In the genomic region with DNA sequence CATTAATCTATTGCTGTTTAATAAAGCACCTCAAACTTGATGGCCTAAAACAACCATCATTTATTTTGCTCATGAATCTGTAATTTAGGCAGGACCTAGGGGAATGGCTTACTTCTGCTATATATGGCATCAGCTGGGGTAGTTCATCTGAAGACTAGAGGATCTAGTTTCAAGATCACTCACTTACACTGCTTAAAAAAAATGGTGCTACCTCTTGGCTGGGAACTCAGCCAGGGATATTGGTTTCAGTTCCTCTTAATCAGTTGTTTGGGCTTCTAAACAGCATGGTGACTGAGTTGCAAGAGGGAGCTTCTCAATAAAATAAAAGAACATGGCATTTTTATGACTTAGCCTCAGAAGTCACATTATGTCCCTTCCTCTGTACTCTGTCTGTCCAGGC, we compare ENCODE assay signal across 10 cellular contexts.
DNase-seq lines count a peak whose midpoint lies in the region; ATAC-seq and TF ChIP-seq lines count a peak whose summit lies in the region.
"Had no signal": no experiment of that assay in that cellular context is flagged by ENCODE, and none has a peak within 500 bp of the region (broad histone marks: within the 10 kb centered on the region; RNA-seq: fewer than 3 reads in every experiment).

No MANE protein-coding gene starts in this region.

- H3K27ac Mint-ChIP-seq in nephron progenitor cell: peak overlapping the region; percentile 84

- H3K27me3 Mint-ChIP-seq in nephron progenitor cell (ENCODE audit: low read depth, poor library complexity): peaks cover 9% of the 10 kb centered on the region

- H3K4me1 Mint-ChIP-seq in nephron progenitor cell: peaks cover 29% of the 10 kb centered on the region

- no peaks in the 10 kb centered on the region for H3K9me3 Mint-ChIP-seq in nephron progenitor cell

- DNase-seq in Ammon's horn (ENCODE audit: low spot score) (peak; percentile 55), NOMO-1 treated with dmso at 0.1 percent for 144 hours (lab: John Stamatoyannopoulos, UW; ENCODE audit: unreplicated experiment) (peak; percentile 75), nephron progenitor cell (no peak), COLO668 (lab: John Stamatoyannopoulos, UW; ENCODE audit: unreplicated experiment) (no peak), NCI-H2081 treated with DMSO at 0.1 percent for 48 hours (lab: John Stamatoyannopoulos, UW) (no peak), iPS-NIHi11 (ENCODE audit: low spot score) (no peak)
- DNase-seq: left cardiac atrium, upper lobe of left lung had no signal

- TF ChIP-seq CTCF in nephron progenitor cell (IDR thresholded peaks at IDR 0.05): no peak

- ATAC-seq in GM19328 (IDR thresholded peaks at IDR 0.05; ENCODE audit: unreplicated experiment) (peak; percentile 96), HG03139 (IDR thresholded peaks at IDR 0.05; ENCODE audit: unreplicated experiment) (peak; percentile 100)

- no peak overlapping the region for H3K4me3 Mint-ChIP-seq in nephron progenitor cell

- H3K36me3 Mint-ChIP-seq in nephron progenitor cell (ENCODE audit: low read depth): no peaks in the 10 kb centered on the region

Comparison
In these comparisons a context has a peak if more than half of its experiments do, and no peak if none do; other contexts are left out.
1. DNase-seq: peak in Ammon's horn (single experiment) and NOMO-1 treated with dmso at 0.1 percent for 144 hours (single experiment); none in nephron progenitor cell (single experiment), COLO668 (single experiment), NCI-H2081 treated with DMSO at 0.1 percent for 48 hours (single experiment) and iPS-NIHi11 (single experiment).